8 cellular contexts compared by ENCODE assay signal in genomic region chr5:181205735-181206401, GRCh38. TPM values are rescaled to one million over a fixed set of nuclear protein-coding genes. Genes with fewer than 3 reads are reported as not detected.
DNase-seq lines count a peak whose midpoint lies in the region; ATAC-seq and TF ChIP-seq lines count a peak whose summit lies in the region.

No MANE protein-coding gene starts in this region.

- H3K27me3 Mint-ChIP-seq in dendritic cell treated with granulocyte-macrophage colony-stimulating factor and Interleukin-4, amounts not matched to agents 40 ng/mL and 50 ng/mL, for 4 days, result peaks cover 20% of the 10 kb centered on the region
- peaks cover 4 to 20% (median 11%) of the 10 kb centered on the region in 5 donors for H3K27me3 Mint-ChIP-seq in naive thymus-derived CD8-positive, alpha-beta T cell

- H3K27ac Mint-ChIP-seq in dendritic cell treated with granulocyte-macrophage colony-stimulating factor and Interleukin-4, amounts not matched to agents 40 ng/mL and 50 ng/mL, for 4 days, result peak overlapping the region; percentile 70
- peak overlapping the region; percentile 90 to 100 (median 92) for H3K27ac Mint-ChIP-seq in naive thymus-derived CD8-positive, alpha-beta T cell

- peak overlapping the region; percentile 79 for H3K4me3 ChIP-seq in OCI-LY7 (ENCODE audit: low read depth, low read length, poor library complexity, severe bottlenecking)

- H3K36me3 Mint-ChIP-seq in dendritic cell treated with granulocyte-macrophage colony-stimulating factor and Interleukin-4, amounts not matched to agents 40 ng/mL and 50 ng/mL, for 4 days (ENCODE audit: low read depth), result peaks cover 10% of the 10 kb centered on the region
- peaks cover 0 to 7% (median 2%) of the 10 kb centered on the region in 3 donors for H3K36me3 Mint-ChIP-seq in naive thymus-derived CD8-positive, alpha-beta T cell

- DNase-seq in Ammon's horn (ENCODE audit: low spot score) (peak; percentile 39), OCI-LY7 (ENCODE audit: low spot score) (no peak), sciatic nerve (ENCODE audit: low spot score) (no peak), NCI-H1105 (lab: John Stamatoyannopoulos, UW) (no peak)
- DNase-seq in naive thymus-derived CD8-positive, alpha-beta T cell, result peak in 3 of 10 donors; percentile 10 to 50 (median 39)

- H3K36me3 ChIP-seq in OCI-LY7 (ENCODE audit: insufficient read depth, low read length), result no peaks in the 10 kb centered on the region

- intact Hi-C loops in OCI-LY7 (cut with micrococcal nuclease; ENCODE audit: unreplicated experiment), result no loop called here
- intact Hi-C loops in dendritic cell treated with granulocyte-macrophage colony-stimulating factor and Interleukin-4, amounts not matched to agents 40 ng/mL and 50 ng/mL, for 4 days (cut with micrococcal nuclease), result loop anchor here (1.0 to 5.0 kb wide), 3 partner anchors 15 to 34 kb away; partner anchors contain the start of gene TRIM41
- intact Hi-C loops in sciatic nerve (cut with DNase I), result no loop called here

- peak overlapping the region; percentile 89 for H3K4me3 Mint-ChIP-seq in dendritic cell treated with granulocyte-macrophage colony-stimulating factor and Interleukin-4, amounts not matched to agents 40 ng/mL and 50 ng/mL, for 4 days
- peak overlapping the region; percentile 87 to 98 (median 93) for H3K4me3 Mint-ChIP-seq in naive thymus-derived CD8-positive, alpha-beta T cell

- H3K4me1 Mint-ChIP-seq in dendritic cell treated with granulocyte-macrophage colony-stimulating factor and Interleukin-4, amounts not matched to agents 40 ng/mL and 50 ng/mL, for 4 days (ENCODE audit: low read depth), result peaks cover 49% of the 10 kb centered on the region
- H3K4me1 Mint-ChIP-seq in naive thymus-derived CD8-positive, alpha-beta T cell, result peaks cover 22 to 45% (median 31%) of the 10 kb centered on the region in 4 donors

- no peak for TF ChIP-seq CTCF in OCI-LY7 (conservative IDR thresholded peaks at IDR 0.05; ENCODE audit: low read length)

- POLR2A ChIA-PET in OCI-LY7 (lab: Charles Lee), result interaction anchor here (0.6 to 2.6 kb wide), 4 partner anchors 12 to 35 kb away, joined by 3 to 25 read pairs (median 7); no protein-coding TSS in a partner anchor
- POLR2A ChIA-PET in naive thymus-derived CD8-positive, alpha-beta T cell (lab: Charles Lee), result interaction anchor here (0.6 to 7.8 kb wide), 13 partner anchors 9 to 1597 kb away, joined by 3 to 281 read pairs (median 7); partner anchors contain the start of genes TRIM41 and TRIM52

- no peaks in the 10 kb centered on the region for H3K9me3 ChIP-seq in OCI-LY7 (ENCODE audit: low read length)

- ATAC-seq in naive thymus-derived CD8-positive, alpha-beta T cell, result peak; percentile 18 to 25
- no peak for ATAC-seq in sciatic nerve
- ATAC-seq in GM19351 (IDR thresholded peaks at IDR 0.05; ENCODE audit: unreplicated experiment), result no peak
- ATAC-seq in HG03521 (IDR thresholded peaks at IDR 0.05; ENCODE audit: unreplicated experiment), result no peak

- no peaks in the 10 kb centered on the region for H3K9me3 Mint-ChIP-seq in dendritic cell treated with granulocyte-macrophage colony-stimulating factor and Interleukin-4, amounts not matched to agents 40 ng/mL and 50 ng/mL, for 4 days
- H3K9me3 Mint-ChIP-seq in naive thymus-derived CD8-positive, alpha-beta T cell, result peaks cover 0 to 10% (median 0%) of the 10 kb centered on the region in 9 donors

- peak overlapping the region; percentile 80 for H3K4me2 ChIP-seq in OCI-LY7 (ENCODE audit: low read length)

- no TSS peak for BruUV-seq in OCI-LY7 (replicated peaks; lab: Mats Ljungman, UMichigan)

- no peaks in the 10 kb centered on the region for H4K20me1 ChIP-seq in OCI-LY7 (ENCODE audit: insufficient read depth, low read length)

- no peaks in the 10 kb centered on the region for H3K79me2 ChIP-seq in OCI-LY7 (ENCODE audit: insufficient read depth, low read depth, low read length)

- H3K4me1 ChIP-seq in OCI-LY7 (ENCODE audit: insufficient read depth, low read length, poor library complexity, severe bottlenecking), result peaks cover 37% of the 10 kb centered on the region

- CTCF ChIA-PET in OCI-LY7 (lab: Charles Lee; ENCODE audit: unreplicated experiment), result no interaction called here

- no peak overlapping the region for H3K27ac ChIP-seq in OCI-LY7 (ENCODE audit: low read depth, low read length, poor library complexity, severe bottlenecking)

- H2AFZ ChIP-seq in OCI-LY7 (ENCODE audit: low read length), result no peak overlapping the region

- H3K9me2 ChIP-seq in OCI-LY7 (ENCODE audit: insufficient read depth, low read length), result no peaks in the 10 kb centered on the region

RNA-seq across cellular contexts. Expression of gene TRIM7, which starts 0.9 kb away (rescaled TPM):
- total RNA-seq in OCI-LY7 (2014; rRNA removed; shearing (Covaris generic)), result 0.22 and 0.44 TPM in 2 replicates
- 1.8 and 2.2 TPM in 2 replicates for total RNA-seq in OCI-LY7 (2022)
- 1 to 10 TPM; 3.7 to 4.2 TPM for total RNA-seq in naive thymus-derived CD8-positive, alpha-beta T cell
- under 1 TPM in 1 of 3 donors, not detected in 2; 0.40 TPM for polyA plus RNA-seq in naive thymus-derived CD8-positive, alpha-beta T cell
- total RNA-seq in sciatic nerve, result 3.2 TPM

RNA-seq across cellular contexts. Expression of gene TRIM41, which starts 17.2 kb away (rescaled TPM):
- 30.2 and 30.4 TPM in 2 replicates for total RNA-seq in OCI-LY7 (2014; rRNA removed; shearing (Covaris generic))
- 68.2 and 73.4 TPM in 2 replicates for total RNA-seq in OCI-LY7 (2022)
- 10 to 100 TPM; 33.3 to 40.7 TPM for total RNA-seq in naive thymus-derived CD8-positive, alpha-beta T cell
- 1 to 10 TPM; 1.1 to 2.6 (median 1.6) TPM for polyA plus RNA-seq in naive thymus-derived CD8-positive, alpha-beta T cell
- total RNA-seq in sciatic nerve, result 24.6 TPM

RNA-seq across cellular contexts. Expression of gene RACK1, which starts 37.8 kb away (rescaled TPM):
- 4,583 and 5,614 TPM in 2 replicates for total RNA-seq in OCI-LY7 (2014; rRNA removed; shearing (Covaris generic))
- 2,077 and 2,357 TPM in 2 replicates for total RNA-seq in OCI-LY7 (2022)
- total RNA-seq in naive thymus-derived CD8-positive, alpha-beta T cell, result 1,000 to 10,000 TPM; 2,236 to 2,371 TPM
- 1,000 to 10,000 TPM; 2,449 to 2,566 (median 2,565) TPM for polyA plus RNA-seq in naive thymus-derived CD8-positive, alpha-beta T cell
- 1,122 TPM for total RNA-seq in sciatic nerve

RNA-seq across cellular contexts. Expression of gene TRIM52, which starts 55.1 kb away (rescaled TPM):
- 16.1 and 25.1 TPM in 2 replicates for total RNA-seq in OCI-LY7 (2014; rRNA removed; shearing (Covaris generic))
- total RNA-seq in OCI-LY7 (2022) (33.5 and 34.5 TPM in 2 replicates), sciatic nerve (14.1 TPM)
- total RNA-seq in naive thymus-derived CD8-positive, alpha-beta T cell, result 10 to 100 TPM; 62.7 to 64.2 TPM
- 10 to 100 TPM; 23.6 to 36.3 (median 32.8) TPM for polyA plus RNA-seq in naive thymus-derived CD8-positive, alpha-beta T cell

RNA-seq across cellular contexts. Expression of gene OR2V2, which starts 58.5 kb away (rescaled TPM):
- 0.06 and 0.23 TPM in 2 replicates for total RNA-seq in OCI-LY7 (2014; rRNA removed; shearing (Covaris generic))
- not detected in 2 replicates for total RNA-seq in OCI-LY7 (2022)
- total RNA-seq in naive thymus-derived CD8-positive, alpha-beta T cell, result not detected
- polyA plus RNA-seq in naive thymus-derived CD8-positive, alpha-beta T cell, result not detected
- total RNA-seq in sciatic nerve, result not detected

Comparison
In these comparisons a context has a peak if more than half of its experiments do, and no peak if none do; other contexts are left out.
1. ATAC-seq: peak in naive thymus-derived CD8-positive, alpha-beta T cell (2 of 2); none in sciatic nerve (single experiment), GM19351 (single experiment) and HG03521 (single experiment).